ENCODE assay signal across 32 cellular contexts in genomic region chr10:46062735-46063428, GRCh38. TPM values are rescaled to one million over a fixed set of nuclear protein-coding genes. Genes with fewer than 3 reads are reported as not detected.
"Had no signal": no experiment of that assay in that cellular context is flagged by ENCODE, and none has a peak within 500 bp of the region (broad histone marks: within the 10 kb centered on the region; RNA-seq: fewer than 3 reads in every experiment).

No MANE protein-coding gene starts in this region.

- DNase-seq: activated CD4-positive, alpha-beta memory T cell treated with anti-CD3 and anti-CD28 coated beads, Interleukin-2, amount 10 ng/mL, durations not matched to agents 7 days and 5 days; activated CD4-positive, alpha-beta T cell treated with anti-CD3 and anti-CD28 coated beads for 36 hours; activated CD4-positive, alpha-beta T cell treated with anti-CD3 and anti-CD28 coated beads, Interleukin-2, amount 50 U/mL, for 1 hour; activated CD4-positive, CD25-positive, alpha-beta regulatory T cell; activated gamma-delta T cell; activated naive CD4-positive, alpha-beta T cell treated with anti-CD3 and anti-CD28 coated beads for 36 hours; activated T-cell treated with anti-CD3 and anti-CD28 coated beads for 4 hours; activated T-cell treated with anti-CD3 and anti-CD28 coated beads, Interleukin-2, amount 50 U/mL, for 48 hours; amygdala; KG1; NCI-H146; NCI-H187 treated with DMSO at 0.1 percent for 48 hours; NCI-H2107; NCI-H2171 treated with DMSO at 0.1 percent for 48 hours; NCI-H226; NCI-H526; NK-92 treated with Interleukin-12 subunit alpha and Interleukin-12 subunit beta, amount 100 ng/mL, for 24 hours; OCI-M1; RPMI8226; T-cell; T-helper 2 cell; T1000 had no signal

- H3K27ac ChIP-seq: SK-N-MC had no signal

- FAIRE-seq: astrocyte, TTC549 had no signal

- ATAC-seq: activated CD4-positive, alpha-beta T cell treated with anti-CD3 and anti-CD28 coated beads for 36 hours; activated T-helper 17 cell treated with anti-CD3 and anti-CD28 coated beads, Interleukin-2, amount 50 U/mL, for 72 hours; Panc1; Right ventricle myocardium inferior; T-cell had no signal

- H3K4me3 ChIP-seq: SK-N-MC had no signal

RNA-seq across cellular contexts. Expression of gene MSMB, which starts 16.8 kb away (rescaled TPM):
- total RNA-seq: activated CD4-positive, alpha-beta memory T cell treated with anti-CD3 and anti-CD28 coated beads, Interleukin-2, amount 10 ng/mL, durations not matched to agents 7 days and 5 days; activated CD4-positive, alpha-beta T cell treated with anti-CD3 and anti-CD28 coated beads for 36 hours; activated CD8-positive, alpha-beta memory T cell treated with anti-CD3 and anti-CD28 coated beads for 36 hours; activated naive CD4-positive, alpha-beta T cell treated with anti-CD3 and anti-CD28 coated beads for 36 hours; activated T-helper 17 cell treated with anti-CD3 and anti-CD28 coated beads, Interleukin-2, amount 50 U/mL, for 72 hours; astrocyte; LHCN-M2; M059J; NCI-H460; Right ventricle myocardium inferior; T-cell had no signal
